ENCODE assay signal across 23 cellular contexts in the genomic region with DNA sequence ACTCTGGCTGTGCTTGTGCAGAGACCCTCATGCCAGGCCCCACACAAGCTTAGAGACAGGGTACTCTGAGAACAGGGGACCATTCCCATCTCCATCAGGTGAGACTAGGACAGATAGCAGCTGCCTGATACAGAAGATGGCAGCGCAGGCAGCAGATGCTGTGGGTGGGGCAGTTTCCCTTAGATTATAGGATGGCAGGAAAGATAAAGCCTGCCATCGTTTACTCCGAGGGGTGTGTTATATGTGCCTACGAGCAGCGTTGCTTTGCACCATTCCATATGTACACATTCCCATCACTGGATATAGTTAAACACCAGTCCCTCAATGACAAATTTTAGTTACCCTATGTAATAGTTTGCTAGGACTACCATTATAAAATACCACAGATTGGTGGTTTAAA.
"Had no signal": no experiment of that assay in that cellular context is flagged by ENCODE, and none has a peak within 500 bp of the region (broad histone marks: within the 10 kb centered on the region; RNA-seq: fewer than 3 reads in every experiment).

No MANE protein-coding gene starts in this region.

- H3K9me3 Mint-ChIP-seq: natural killer cell treated with Interleukin-12 subunit alpha and Interleukin-12 subunit beta and Interleukin-15 and Interleukin-18, amount 100 ng/mL, for 72 hours had no signal

- ATAC-seq: left cardiac atrium; left lung; lower lobe of right lung; naive thymus-derived CD4-positive, alpha-beta T cell; natural killer cell treated with Interleukin-12 subunit alpha and Interleukin-12 subunit beta and Interleukin-15 and Interleukin-18, amount 100 ng/mL, for 72 hours; right lobe of liver had no signal

- H3K4me1 ChIP-seq: right lobe of liver had no signal

- H3K4me3 Mint-ChIP-seq: natural killer cell treated with Interleukin-12 subunit alpha and Interleukin-12 subunit beta and Interleukin-15 and Interleukin-18, amount 100 ng/mL, for 72 hours; stimulated activated naive CD8-positive, alpha-beta T cell treated with anti-CD3 and anti-CD28 coated beads, Interleukin-15, Interleukin-2, amounts not matched to agents 100 ng/mL and 50 ng/mL, for 24 hours; type B pancreatic cell had no signal

- H3K4me3 ChIP-seq: left lung, lower lobe of right lung, ovary, right atrium auricular region, right lobe of liver, suprapubic skin, tibial nerve, uterus had no signal

- H3K9me3 ChIP-seq: left lung, lower lobe of right lung, ovary, right atrium auricular region, right lobe of liver, suprapubic skin, tibial nerve, uterus had no signal

- H3K27me3 Mint-ChIP-seq: naive thymus-derived CD4-positive, alpha-beta T cell; natural killer cell treated with Interleukin-12 subunit alpha and Interleukin-12 subunit beta and Interleukin-15 and Interleukin-18, amount 100 ng/mL, for 72 hours; progenitor cell of endocrine pancreas; stimulated activated naive CD8-positive, alpha-beta T cell treated with anti-CD3 and anti-CD28 coated beads, Interleukin-15, Interleukin-2, amounts not matched to agents 100 ng/mL and 50 ng/mL, for 24 hours; type B pancreatic cell had no signal

- H3K27me3 ChIP-seq: left lung, ovary, right atrium auricular region, right lobe of liver, suprapubic skin, tibial nerve, uterus had no signal

- DNase-seq: hippocampal formation; kidney glomerular epithelial cell; left cardiac atrium; left lung; lower lobe of right lung; mammary epithelial cell; mesenchymal stem cell; naive thymus-derived CD4-positive, alpha-beta T cell; ovary; right lobe of liver; stimulated activated CD4-positive, alpha-beta T cell treated with anti-CD3 and anti-CD28 coated beads, Interleukin-12 subunit alpha, Interleukin-12 subunit beta, amount 100 ng/mL, for 4 hours; stimulated activated CD4-positive, alpha-beta T cell treated with anti-CD3 and anti-CD28 coated beads, Interleukin-15, amount 100 ng/mL, for 24 hours; stimulated activated CD4-positive, alpha-beta T cell treated with anti-CD3 and anti-CD28 coated beads, Interleukin-2, amount 100 ng/mL, for 24 hours; stimulated activated CD4-positive, alpha-beta T cell treated with anti-CD3 and anti-CD28 coated beads, Interleukin-4, amount 100 ng/mL, for 1 hour; stimulated activated naive CD4-positive, alpha-beta T cell; uterus had no signal

- H3K27ac ChIP-seq: left lung, lower lobe of right lung, ovary, right atrium auricular region, right lobe of liver, suprapubic skin, tibial nerve, uterus had no signal

- H3K27ac Mint-ChIP-seq: natural killer cell treated with Interleukin-12 subunit alpha and Interleukin-12 subunit beta and Interleukin-15 and Interleukin-18, amount 100 ng/mL, for 72 hours; progenitor cell of endocrine pancreas; stimulated activated naive CD8-positive, alpha-beta T cell treated with anti-CD3 and anti-CD28 coated beads, Interleukin-15, Interleukin-2, amounts not matched to agents 100 ng/mL and 50 ng/mL, for 24 hours; type B pancreatic cell had no signal

- H3K36me3 ChIP-seq: left lung, lower lobe of right lung, ovary, right atrium auricular region, right lobe of liver, uterus had no signal
